ENCODE assay signal across 27 cellular contexts in genomic region chr11:2448661-2449547, GRCh38. TPM values are rescaled to one million over a fixed set of nuclear protein-coding genes. Genes with fewer than 3 reads are reported as not detected.
A peak's percentile ranks its signal among the peaks of the same experiment; 100 is the strongest.
DNase-seq lines count a peak whose midpoint lies in the region; ATAC-seq and TF ChIP-seq lines count a peak whose summit lies in the region.
"Had no signal": no experiment of that assay in that cellular context is flagged by ENCODE, and none has a peak within 500 bp of the region (broad histone marks: within the 10 kb centered on the region; RNA-seq: fewer than 3 reads in every experiment).

No MANE protein-coding gene starts in this region.

- H3K79me2 ChIP-seq in GM23248 (ENCODE audit: insufficient read depth), result no peaks in the 10 kb centered on the region

- intact Hi-C loops in activated CD4-positive, alpha-beta T cell treated with anti-CD3 and anti-CD28 coated beads, Interleukin-2, amount 10 ng/mL, durations not matched to agents 24 days and 14 days (cut with micrococcal nuclease), result no loop called here
- intact Hi-C loops in left ventricle myocardium inferior (cut with micrococcal nuclease), result no loop called here
- intact Hi-C loops in naive thymus-derived CD4-positive, alpha-beta T cell (cut with micrococcal nuclease), result loop anchor here in 1 of 2 donors (5.0 kb wide), 2 partner anchors 33 to 438 kb away; partner anchors contain the start of gene CDKN1C

- no peaks in the 10 kb centered on the region for H3K36me3 Mint-ChIP-seq in activated CD4-positive, alpha-beta T cell treated with anti-CD3 and anti-CD28 coated beads, Interleukin-2, amount 10 ng/mL, durations not matched to agents 24 days and 14 days (ENCODE audit: low read depth)
- peaks cover 0 to 16% (median 4%) of the 10 kb centered on the region in 5 donors for H3K36me3 Mint-ChIP-seq in naive thymus-derived CD4-positive, alpha-beta T cell
- H3K36me3 Mint-ChIP-seq: IgD-negative memory B cell had no signal

- peak overlapping the region; percentile 23 for H3K4me3 Mint-ChIP-seq in activated CD4-positive, alpha-beta T cell treated with anti-CD3 and anti-CD28 coated beads, Interleukin-2, amount 10 ng/mL, durations not matched to agents 24 days and 14 days
- peak overlapping the region in 7 of 10 donors; percentile 17 to 99 (median 49) for H3K4me3 Mint-ChIP-seq in naive thymus-derived CD4-positive, alpha-beta T cell

- in situ Hi-C loops in GM23248 (cut with MboI), result no loop called here

- H3K27me3 ChIP-seq in BLaER1 treated with 17β-estradiol and CSF1 and Interleukin-3, amounts not matched to agents 10 nM and 100 nM, result peaks cover 0 to 23% (median 15%) of the 10 kb centered on the region in 11 experiments; a peak in 18 of 22 replicates
- H3K27me3 ChIP-seq in left ventricle myocardium inferior (ENCODE audit: low read depth) (peaks cover 23% of the 10 kb centered on the region), GM23248 (replicated peaks; ENCODE audit: insufficient read depth) (peaks cover 49% of the 10 kb centered on the region)
- H3K27me3 ChIP-seq in naive thymus-derived CD4-positive, alpha-beta T cell (ENCODE audit: control insufficient read depth in 2 of 2, insufficient read depth in 2 of 2, low read length in 2 of 2), result no peaks in the 10 kb centered on the region

- POLR2A ChIA-PET in naive thymus-derived CD4-positive, alpha-beta T cell (lab: Charles Lee), result interaction anchor here (0.7 to 1.5 kb wide), 2 partner anchors 16 to 29 kb away, joined by 3 read pairs; no protein-coding TSS in a partner anchor

- H3K9me2 ChIP-seq in GM23248 (ENCODE audit: insufficient read depth), result no peaks in the 10 kb centered on the region

- H3K9me3 Mint-ChIP-seq in activated CD4-positive, alpha-beta T cell treated with anti-CD3 and anti-CD28 coated beads, Interleukin-2, amount 10 ng/mL, durations not matched to agents 24 days and 14 days, result no peaks in the 10 kb centered on the region
- H3K9me3 Mint-ChIP-seq in naive thymus-derived CD4-positive, alpha-beta T cell, result no peaks in the 10 kb centered on the region
- H3K9me3 Mint-ChIP-seq: IgD-negative memory B cell had no signal

- H3K4me1 Mint-ChIP-seq in activated CD4-positive, alpha-beta T cell treated with anti-CD3 and anti-CD28 coated beads, Interleukin-2, amount 10 ng/mL, durations not matched to agents 24 days and 14 days, result peaks cover 13% of the 10 kb centered on the region
- peaks cover 10 to 33% (median 22%) of the 10 kb centered on the region in 7 donors for H3K4me1 Mint-ChIP-seq in naive thymus-derived CD4-positive, alpha-beta T cell

- no peak overlapping the region for H3K4me3 ChIP-seq in BLaER1 treated with 17β-estradiol and CSF1 and Interleukin-3, amounts not matched to agents 10 nM and 100 nM
- H3K4me3 ChIP-seq in left ventricle myocardium inferior, result no peak overlapping the region
- H3K4me3 ChIP-seq in naive thymus-derived CD4-positive, alpha-beta T cell (ENCODE audit: low read length), result no peak overlapping the region
- no peak overlapping the region for H3K4me3 ChIP-seq in GM23248
- H3K4me3 ChIP-seq: lung, psoas muscle, skin epidermis, tibial nerve had no signal

- no peak overlapping the region for H2AFZ ChIP-seq in GM23248

- H3K9ac ChIP-seq in BLaER1 treated with 17β-estradiol and CSF1 and Interleukin-3, amounts not matched to agents 10 nM and 100 nM, result peak overlapping the region in 2 of 11 experiments; percentile 5 to 83; a peak in 2 of 22 replicates
- no peak overlapping the region for H3K9ac ChIP-seq in GM23248

- 38 to 45% methylated on average over 21 of the region's 21 CpGs for WGBS in GM23248 (ENCODE audit: low coverage in 1 of 2, low lambda C conversion rate in 2 of 2, missing lambda C conversion rate in 2 of 2), 2 experiments

- TF ChIP-seq CTCF in left ventricle myocardium inferior (IDR thresholded peaks at IDR 0.05; ENCODE audit: borderline replicate concordance), result no peak

- no peaks in the 10 kb centered on the region for H3F3A ChIP-seq in GM23248 (ENCODE audit: insufficient read depth)

- H3K36me3 ChIP-seq in BLaER1 treated with 17β-estradiol and CSF1 and Interleukin-3, amounts not matched to agents 10 nM and 100 nM, result peaks cover 0 to 6% (median 0%) of the 10 kb centered on the region in 11 experiments; a peak in 2 of 22 replicates
- H3K36me3 ChIP-seq in left ventricle myocardium inferior (no peaks in the 10 kb centered on the region), GM23248 (ENCODE audit: low read depth) (no peaks in the 10 kb centered on the region)
- H3K36me3 ChIP-seq in naive thymus-derived CD4-positive, alpha-beta T cell (ENCODE audit: control insufficient read depth in 2 of 3, insufficient read depth in 3 of 3, low read length in 3 of 3), result peaks cover 0 to 10% (median 0%) of the 10 kb centered on the region in 3 experiments
- H3K36me3 ChIP-seq: tibial nerve had no signal

- H3K4me2 ChIP-seq in BLaER1 treated with 17β-estradiol and CSF1 and Interleukin-3, amounts not matched to agents 10 nM and 100 nM, result peak overlapping the region; percentile 86 to 99 (median 97); a peak in 17 of 22 replicates
- H3K4me2 ChIP-seq in GM23248 (ENCODE audit: unreplicated experiment), result no peak overlapping the region

- peak overlapping the region in 1 of 11 experiments; percentile 73; a peak in 2 of 22 replicates for H3K27ac ChIP-seq in BLaER1 treated with 17β-estradiol and CSF1 and Interleukin-3, amounts not matched to agents 10 nM and 100 nM
- peak overlapping the region; percentile 58 for H3K27ac ChIP-seq in left ventricle myocardium inferior (replicated peaks)
- no peak overlapping the region for H3K27ac ChIP-seq in naive thymus-derived CD4-positive, alpha-beta T cell (ENCODE audit: low read depth, low read length)
- H3K27ac ChIP-seq in GM23248, result no peak overlapping the region
- H3K27ac ChIP-seq: epithelial cell of prostate, psoas muscle, RWPE1, skin epidermis, tibial nerve, VCaP had no signal

- peaks cover 0 to 26% (median 3%) of the 10 kb centered on the region in 11 experiments; a peak in 9 of 22 replicates for H4K20me1 ChIP-seq in BLaER1 treated with 17β-estradiol and CSF1 and Interleukin-3, amounts not matched to agents 10 nM and 100 nM
- H4K20me1 ChIP-seq in GM23248 (ENCODE audit: insufficient read depth), result no peaks in the 10 kb centered on the region

- peaks cover 2% of the 10 kb centered on the region for H3K27me3 Mint-ChIP-seq in activated CD4-positive, alpha-beta T cell treated with anti-CD3 and anti-CD28 coated beads, Interleukin-2, amount 10 ng/mL, durations not matched to agents 24 days and 14 days
- peaks cover 0 to 3% (median 0%) of the 10 kb centered on the region in 5 donors for H3K27me3 Mint-ChIP-seq in naive thymus-derived CD4-positive, alpha-beta T cell
- H3K27me3 Mint-ChIP-seq: IgD-negative memory B cell had no signal

- peaks cover 32 to 47% (median 40%) of the 10 kb centered on the region in 10 experiments for H3K4me1 ChIP-seq in BLaER1 treated with 17β-estradiol and CSF1 and Interleukin-3, amounts not matched to agents 10 nM and 100 nM
- peaks cover 58% of the 10 kb centered on the region for H3K4me1 ChIP-seq in left ventricle myocardium inferior
- H3K4me1 ChIP-seq in naive thymus-derived CD4-positive, alpha-beta T cell (ENCODE audit: control insufficient read depth in 2 of 2, insufficient read depth in 2 of 2, low read length in 2 of 2), result peaks cover 14 to 36% of the 10 kb centered on the region in 2 donors
- H3K4me1 ChIP-seq in GM23248 (ENCODE audit: insufficient read depth), result no peaks in the 10 kb centered on the region
- H3K4me1 ChIP-seq: psoas muscle had no signal

- peaks cover 0 to 6% (median 0%) of the 10 kb centered on the region in 11 experiments; a peak in 1 of 22 replicates for H3K9me3 ChIP-seq in BLaER1 treated with 17β-estradiol and CSF1 and Interleukin-3, amounts not matched to agents 10 nM and 100 nM (replicated peaks in 1 of 11)
- no peaks in the 10 kb centered on the region for H3K9me3 ChIP-seq in left ventricle myocardium inferior (replicated peaks)
- H3K9me3 ChIP-seq in naive thymus-derived CD4-positive, alpha-beta T cell (ENCODE audit: control insufficient read depth in 2 of 3, low read length in 3 of 3), result no peaks in the 10 kb centered on the region
- no peaks in the 10 kb centered on the region for H3K9me3 ChIP-seq in GM23248 (ENCODE audit: low read depth)
- H3K9me3 ChIP-seq: psoas muscle had no signal

- CTCF ChIA-PET in naive thymus-derived CD4-positive, alpha-beta T cell (lab: Charles Lee), result interaction anchor here (1.3 kb wide), 1 partner anchor 19 kb away, joined by 6 read pairs; no protein-coding TSS in a partner anchor

- H3K27ac Mint-ChIP-seq in activated CD4-positive, alpha-beta T cell treated with anti-CD3 and anti-CD28 coated beads, Interleukin-2, amount 10 ng/mL, durations not matched to agents 24 days and 14 days, result no peak overlapping the region
- H3K27ac Mint-ChIP-seq in naive thymus-derived CD4-positive, alpha-beta T cell, result peak overlapping the region in 6 of 9 donors; percentile 53 to 92 (median 73)
- H3K27ac Mint-ChIP-seq: IgD-negative memory B cell had no signal

- DNase-seq in activated CD4-positive, alpha-beta T cell treated with anti-CD3 and anti-CD28 coated beads, Interleukin-2, amount 10 ng/mL, durations not matched to agents 24 days and 14 days, result no peak
- no peak for DNase-seq in activated CD4-positive, alpha-beta T cell treated with anti-CD3 and anti-CD28 coated beads, Interleukin-2, amount 50 U/mL, for 1 hour
- DNase-seq in left ventricle myocardium inferior, result no peak
- no peak for DNase-seq in naive thymus-derived CD4-positive, alpha-beta T cell
- DNase-seq in GM23248, result no peak
- DNase-seq in SIG-M5 treated with dmso at 0.1 percent for 504 hours (lab: John Stamatoyannopoulos, UW; ENCODE audit: unreplicated experiment), result no peak
- DNase-seq: activated CD4-positive, alpha-beta T cell treated with anti-CD3 and anti-CD28 coated beads, Interleukin-2, amount 50 U/mL, for 4 hours; activated effector memory CD4-positive, alpha-beta T cell treated with anti-CD3 and anti-CD28 coated beads, Interleukin-2, amount 50 U/mL, for 16 hours; AML-193; effector CD4-positive, alpha-beta T cell; NCI-H446 treated with DMSO at 0.1 percent for 48 hours; NCI-H82; stimulated activated CD4-positive, alpha-beta T cell treated with anti-CD3 and anti-CD28 coated beads, Interleukin-2, amount 100 ng/mL, for 24 hours; T-helper 9 cell had no signal

- ATAC-seq in naive thymus-derived CD4-positive, alpha-beta T cell, result no peak
- no peak for ATAC-seq in GM19452 (IDR thresholded peaks at IDR 0.05; ENCODE audit: unreplicated experiment)
- ATAC-seq: psoas muscle had no signal

RNA-seq across cellular contexts. Expression of gene KCNQ1, which starts 4.1 kb away (rescaled TPM):
- 6.4 TPM in 2 replicates for total RNA-seq in activated CD4-positive, alpha-beta T cell treated with anti-CD3 and anti-CD28 coated beads, Interleukin-2, amount 10 ng/mL, durations not matched to agents 24 days and 14 days
- 41.8 TPM for total RNA-seq in left ventricle myocardium inferior
- 10 to 100 TPM; 14.7 to 46.4 (median 41.4) TPM for total RNA-seq in naive thymus-derived CD4-positive, alpha-beta T cell
- polyA plus RNA-seq in naive thymus-derived CD4-positive, alpha-beta T cell, result 10 to 100 TPM; 15.8 to 20.9 TPM
- not detected in 2 replicates for total RNA-seq in GM23248 (2014; rRNA removed; shearing (Covaris generic))
- not detected in 2 replicates for polyA plus RNA-seq in GM23248 (2016; fragmentation: Nextera tagmentation; extraction: Ambion mirVana)
- polyA plus RNA-seq: keratinocyte had no signal

RNA-seq across cellular contexts. Expression of gene TRPM5, which starts 4.6 kb away (rescaled TPM):
- not detected in 2 replicates for total RNA-seq in activated CD4-positive, alpha-beta T cell treated with anti-CD3 and anti-CD28 coated beads, Interleukin-2, amount 10 ng/mL, durations not matched to agents 24 days and 14 days
- not detected for total RNA-seq in left ventricle myocardium inferior
- total RNA-seq in naive thymus-derived CD4-positive, alpha-beta T cell, result 1 to 10 TPM in 1 of 5 experiments, under 1 TPM in 4; 0.05 to 1.1 (median 0.73) TPM
- under 1 TPM in 1 of 2 donors, not detected in 1; 0.09 TPM for polyA plus RNA-seq in naive thymus-derived CD4-positive, alpha-beta T cell
- total RNA-seq in GM23248 (2014; rRNA removed; shearing (Covaris generic)), result not detected in 2 replicates
- not detected in 2 replicates for polyA plus RNA-seq in GM23248 (2016; fragmentation: Nextera tagmentation; extraction: Ambion mirVana)
- total RNA-seq: A172, glomerular endothelial cell, psoas muscle, tibial nerve had no signal
- polyA plus RNA-seq: IgD-negative memory B cell, keratinocyte, psoas muscle had no signal

RNA-seq across cellular contexts. Expression of gene TSSC4, which starts 48.4 kb away (rescaled TPM):
- total RNA-seq in activated CD4-positive, alpha-beta T cell treated with anti-CD3 and anti-CD28 coated beads, Interleukin-2, amount 10 ng/mL, durations not matched to agents 24 days and 14 days, result 61.8 and 62.9 TPM in 2 replicates
- total RNA-seq in left ventricle myocardium inferior, result 31.7 TPM
- total RNA-seq in naive thymus-derived CD4-positive, alpha-beta T cell, result 10 to 100 TPM; 43.6 to 55.0 (median 50.9) TPM
- 10 to 100 TPM; 51.7 to 83.7 TPM for polyA plus RNA-seq in naive thymus-derived CD4-positive, alpha-beta T cell
- total RNA-seq in GM23248 (2014; rRNA removed; shearing (Covaris generic)), result 44.4 and 50.3 TPM in 2 replicates
- polyA plus RNA-seq in GM23248 (2016; fragmentation: Nextera tagmentation; extraction: Ambion mirVana), result 61.8 and 69.8 TPM in 2 replicates
